Comparison of ENCODE assay signal across 8 cellular contexts in genomic region chr11:95067042-95067827, GRCh38. TPM values are rescaled to one million over a fixed set of nuclear protein-coding genes. Genes with fewer than 3 reads are reported as not detected.
DNase-seq lines count a peak whose midpoint lies in the region; ATAC-seq, FAIRE-seq and TF ChIP-seq lines count a peak whose summit lies in the region.

No MANE protein-coding gene starts in this region.

- peak; percentile 68 to 77 for DNase-seq in NCI-H524 (lab: John Stamatoyannopoulos, UW)
- DNase-seq in NCI-H524 treated with DMSO at 0.1 percent for 48 hours (lab: John Stamatoyannopoulos, UW): no peak
- DNase-seq in NCI-H2081 (lab: John Stamatoyannopoulos, UW): peak; percentile 60 to 86
- peak; percentile 49 for DNase-seq in bronchial epithelial cell (ENCODE audit: low read depth)
- DNase-seq in iris pigment epithelial cell (ENCODE audit: low read depth): peak; percentile 80
- peak; percentile 56 to 74 (median 59) for DNase-seq in stimulated activated CD4-positive, alpha-beta T cell treated with anti-CD3 and anti-CD28 coated beads, Interleukin-12 subunit alpha, Interleukin-12 subunit beta, amount 100 ng/mL, for 48 hours (ENCODE audit: low read depth in 2 of 3, low spot score in 1 of 3)

- no peaks in the 10 kb centered on the region for H3K27me3 ChIP-seq in bronchial epithelial cell (ENCODE audit: control insufficient read depth, insufficient read depth, low read length)

- no peaks in the 10 kb centered on the region for H3K36me3 ChIP-seq in bronchial epithelial cell (ENCODE audit: control insufficient read depth, insufficient read depth, low read length)

- ATAC-seq in HG02943 (IDR thresholded peaks at IDR 0.05; ENCODE audit: low read depth, unreplicated experiment): peak; percentile 57

- peak overlapping the region; percentile 96 for H3K27ac ChIP-seq in VCaP

- FAIRE-seq in bronchial epithelial cell (lab: Jason Lieb, UNC): no peak

- TF ChIP-seq CTCF in VCaP (conservative IDR thresholded peaks at IDR 0.05): peak; percentile 72
- peak; percentile 66 for TF ChIP-seq CTCF in bronchial epithelial cell (IDR thresholded peaks at IDR 0.05; ENCODE audit: insufficient read depth, low read length, severe bottlenecking)

- H3K4me3 ChIP-seq in bronchial epithelial cell (ENCODE audit: low read depth, low read length): peak overlapping the region; percentile 59

RNA-seq across cellular contexts. Expression of gene SRSF8, which starts 0.5 kb away (rescaled TPM):
- 13.4 and 17.5 TPM in 2 replicates for total RNA-seq in bronchial epithelial cell

RNA-seq across cellular contexts. Expression of gene KDM4F, which starts 18.0 kb away (rescaled TPM):
- not detected in 2 replicates for total RNA-seq in bronchial epithelial cell

RNA-seq across cellular contexts. Expression of gene ENDOD1, which starts 22.4 kb away (rescaled TPM):
- 41.1 and 44.8 TPM in 2 replicates for total RNA-seq in bronchial epithelial cell

RNA-seq across cellular contexts. Expression of gene KDM4E, which starts 42.2 kb away (rescaled TPM):
- not detected in 2 replicates for total RNA-seq in bronchial epithelial cell
